In the genomic region with DNA sequence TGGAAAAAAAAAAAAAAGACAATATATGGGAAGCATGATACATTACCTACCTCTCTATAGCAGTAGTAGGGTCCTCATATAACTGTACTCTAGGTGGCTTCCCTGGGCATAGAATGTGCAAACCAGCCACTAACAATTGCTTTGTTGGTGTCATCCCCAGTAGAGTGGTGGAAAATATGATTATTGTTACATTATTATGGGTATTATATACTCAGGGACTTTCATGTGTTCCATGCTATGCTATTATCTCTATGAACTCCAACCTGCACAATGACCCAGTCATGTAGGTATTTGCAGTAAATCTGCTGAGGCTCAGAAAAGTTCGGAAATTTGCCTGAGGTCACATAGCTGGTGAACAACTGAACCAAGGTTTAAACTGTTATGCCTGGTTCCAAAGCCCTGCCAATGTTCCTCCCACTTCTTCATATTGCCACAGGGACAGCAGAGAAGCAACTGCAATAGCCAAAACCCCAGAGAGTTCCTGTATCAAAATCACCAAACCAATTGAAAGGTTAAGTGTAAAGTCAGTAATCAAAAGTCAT, we compare ENCODE assay signal across 1 cellular context.
TF ChIP-seq lines count a peak whose summit lies in the region.

No MANE protein-coding gene starts in this region.

TF ChIP-seq in HepG2, 621 proteins besides CTCF, POLR2A, EP300 and RAD21:
- TF ChIP-seq ZEB1 (IDR thresholded peaks at IDR 0.05; ENCODE audit: insufficient replicate concordance, low read depth), result no peak
- TF ChIP-seq ZNF292 (CRISPR knock-in tag; IDR thresholded peaks at IDR 0.05; ENCODE audit: borderline replicate concordance, low read depth), result no peak
- 0 out of 2 replicates have a peak, but pooled peaks have one; percentile 11 for TF ChIP-seq PHF21A (CRISPR knock-in tag; IDR thresholded peaks at IDR 0.05)
- TF ChIP-seq, protein P1, sequence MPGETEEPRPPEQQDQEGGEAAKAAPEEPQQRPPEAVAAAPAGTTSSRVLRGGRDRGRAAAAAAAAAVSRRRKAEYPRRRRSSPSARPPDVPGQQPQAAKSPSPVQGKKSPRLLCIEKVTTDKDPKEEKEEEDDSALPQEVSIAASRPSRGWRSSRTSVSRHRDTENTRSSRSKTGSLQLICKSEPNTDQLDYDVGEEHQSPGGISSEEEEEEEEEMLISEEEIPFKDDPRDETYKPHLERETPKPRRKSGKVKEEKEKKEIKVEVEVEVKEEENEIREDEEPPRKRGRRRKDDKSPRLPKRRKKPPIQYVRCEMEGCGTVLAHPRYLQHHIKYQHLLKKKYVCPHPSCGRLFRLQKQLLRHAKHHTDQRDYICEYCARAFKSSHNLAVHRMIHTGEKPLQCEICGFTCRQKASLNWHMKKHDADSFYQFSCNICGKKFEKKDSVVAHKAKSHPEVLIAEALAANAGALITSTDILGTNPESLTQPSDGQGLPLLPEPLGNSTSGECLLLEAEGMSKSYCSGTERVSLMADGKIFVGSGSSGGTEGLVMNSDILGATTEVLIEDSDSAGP (CRISPR knock-in tag; IDR thresholded peaks at IDR 0.05; ENCODE audit: borderline replicate concordance), result no peak
